9 cellular contexts compared by ENCODE assay signal in genomic region chr15:70328137-70329115, GRCh38.
DNase-seq lines count a peak whose midpoint lies in the region; ATAC-seq and TF ChIP-seq lines count a peak whose summit lies in the region.
"Had no signal": no experiment of that assay in that cellular context is flagged by ENCODE, and none has a peak within 500 bp of the region (broad histone marks: within the 10 kb centered on the region; RNA-seq: fewer than 3 reads in every experiment).

No MANE protein-coding gene starts in this region.

- H3K27me3 ChIP-seq in psoas muscle (ENCODE audit: insufficient read depth in 3 of 3, low read length in 2 of 3) = no peaks in the 10 kb centered on the region

- H3K36me3 Mint-ChIP-seq in natural killer cell treated with Interleukin-12 subunit alpha and Interleukin-12 subunit beta and Interleukin-15 and Interleukin-18, amount 100 ng/mL, for 72 hours = no peaks in the 10 kb centered on the region
- H3K36me3 Mint-ChIP-seq in activated T-helper 1 cell treated with anti-CD3 and anti-CD28 coated beads, Interleukin-12 subunit alpha, Interleukin-12 subunit beta, Interleukin-2, Interleukin-4 antibody, amounts not matched to agents 30 ng/mL and 10 ng/mL and 1 ng/mL, durations not matched to agents 14 hours and 24 hours and 36 hours (ENCODE audit: low read depth) = no peaks in the 10 kb centered on the region

- peaks cover 50 to 64% of the 10 kb centered on the region in 2 donors for H3K27me3 Mint-ChIP-seq in natural killer cell treated with Interleukin-12 subunit alpha and Interleukin-12 subunit beta and Interleukin-15 and Interleukin-18, amount 100 ng/mL, for 72 hours
- peaks cover 33% of the 10 kb centered on the region for H3K27me3 Mint-ChIP-seq in activated T-helper 1 cell treated with anti-CD3 and anti-CD28 coated beads, Interleukin-12 subunit alpha, Interleukin-12 subunit beta, Interleukin-2, Interleukin-4 antibody, amounts not matched to agents 30 ng/mL and 10 ng/mL and 1 ng/mL, durations not matched to agents 14 hours and 24 hours and 36 hours (ENCODE audit: insufficient read depth)

- ATAC-seq in psoas muscle = peak; percentile 45 to 68 (median 60)
- ATAC-seq in natural killer cell treated with Interleukin-12 subunit alpha and Interleukin-12 subunit beta and Interleukin-15 and Interleukin-18, amount 100 ng/mL, for 72 hours = no peak

- no peak overlapping the region for H3K4me3 ChIP-seq in psoas muscle

- no peak overlapping the region for H3K27ac ChIP-seq in psoas muscle

- H3K36me3 ChIP-seq in psoas muscle (ENCODE audit: insufficient read depth in 1 of 2, low read depth in 1 of 2) = no peaks in the 10 kb centered on the region

- WGBS in psoas muscle, 3 donors = 31 to 33% (median 33%) methylated on average over 9 of the region's 9 CpGs

- H3K4me1 ChIP-seq in psoas muscle = no peaks in the 10 kb centered on the region

- peaks cover 0 to 5% of the 10 kb centered on the region in 2 donors for H3K4me1 Mint-ChIP-seq in natural killer cell treated with Interleukin-12 subunit alpha and Interleukin-12 subunit beta and Interleukin-15 and Interleukin-18, amount 100 ng/mL, for 72 hours (ENCODE audit: low read depth in 2 of 2)
- H3K4me1 Mint-ChIP-seq in activated T-helper 1 cell treated with anti-CD3 and anti-CD28 coated beads, Interleukin-12 subunit alpha, Interleukin-12 subunit beta, Interleukin-2, Interleukin-4 antibody, amounts not matched to agents 30 ng/mL and 10 ng/mL and 1 ng/mL, durations not matched to agents 14 hours and 24 hours and 36 hours (ENCODE audit: low read depth) = peaks cover 9% of the 10 kb centered on the region

- H3K9me3 Mint-ChIP-seq in natural killer cell treated with Interleukin-12 subunit alpha and Interleukin-12 subunit beta and Interleukin-15 and Interleukin-18, amount 100 ng/mL, for 72 hours = no peaks in the 10 kb centered on the region
- peaks cover 2% of the 10 kb centered on the region for H3K9me3 Mint-ChIP-seq in activated T-helper 1 cell treated with anti-CD3 and anti-CD28 coated beads, Interleukin-12 subunit alpha, Interleukin-12 subunit beta, Interleukin-2, Interleukin-4 antibody, amounts not matched to agents 30 ng/mL and 10 ng/mL and 1 ng/mL, durations not matched to agents 14 hours and 24 hours and 36 hours

- no peak overlapping the region for H3K4me3 Mint-ChIP-seq in natural killer cell treated with Interleukin-12 subunit alpha and Interleukin-12 subunit beta and Interleukin-15 and Interleukin-18, amount 100 ng/mL, for 72 hours
- H3K4me3 Mint-ChIP-seq in activated T-helper 1 cell treated with anti-CD3 and anti-CD28 coated beads, Interleukin-12 subunit alpha, Interleukin-12 subunit beta, Interleukin-2, Interleukin-4 antibody, amounts not matched to agents 30 ng/mL and 10 ng/mL and 1 ng/mL, durations not matched to agents 14 hours and 24 hours and 36 hours = no peak overlapping the region

- H3K9me3 ChIP-seq in psoas muscle = no peaks in the 10 kb centered on the region

- DNase-seq in GM10266 (ENCODE audit: extremely low spot score) (peak; percentile 37), KG1 (lab: John Stamatoyannopoulos, UW) (peak; percentile 34), dermis blood vessel endothelial cell (peak; percentile 37), psoas muscle (peak; percentile 76), kidney glomerular epithelial cell (lab: John Stamatoyannopoulos, UW) (no peak)
- no peak for DNase-seq in natural killer cell treated with Interleukin-12 subunit alpha and Interleukin-12 subunit beta and Interleukin-15 and Interleukin-18, amount 100 ng/mL, for 72 hours (ENCODE audit: low spot score)
- DNase-seq in activated naive CD4-positive, alpha-beta T cell treated with anti-CD3 and anti-CD28 coated beads, Interleukin-2, amount 50 U/mL, for 16 hours = no peak
- no peak for DNase-seq in activated T-helper 1 cell treated with anti-CD3 and anti-CD28 coated beads, Interleukin-12 subunit alpha, Interleukin-12 subunit beta, Interleukin-2, Interleukin-4 antibody, amounts not matched to agents 30 ng/mL and 10 ng/mL and 1 ng/mL, durations not matched to agents 14 hours and 24 hours and 36 hours (ENCODE audit: low spot score)
- DNase-seq: glutamatergic neuron had no signal

- H3K27ac Mint-ChIP-seq in natural killer cell treated with Interleukin-12 subunit alpha and Interleukin-12 subunit beta and Interleukin-15 and Interleukin-18, amount 100 ng/mL, for 72 hours = no peak overlapping the region
- H3K27ac Mint-ChIP-seq in activated T-helper 1 cell treated with anti-CD3 and anti-CD28 coated beads, Interleukin-12 subunit alpha, Interleukin-12 subunit beta, Interleukin-2, Interleukin-4 antibody, amounts not matched to agents 30 ng/mL and 10 ng/mL and 1 ng/mL, durations not matched to agents 14 hours and 24 hours and 36 hours = no peak overlapping the region

- intact Hi-C loops in psoas muscle (cut with DNase I) = no loop called here
- intact Hi-C loops in activated T-helper 1 cell treated with anti-CD3 and anti-CD28 coated beads, Interleukin-12 subunit alpha, Interleukin-12 subunit beta, Interleukin-2, Interleukin-4 antibody, amounts not matched to agents 30 ng/mL and 10 ng/mL and 1 ng/mL, durations not matched to agents 14 hours and 24 hours and 36 hours (cut with micrococcal nuclease) = no loop called here

- no peak for TF ChIP-seq CTCF in GM10266 (IDR thresholded peaks at IDR 0.05; ENCODE audit: control insufficient read depth, insufficient read depth, low read depth, missing control alignments)
- no peak for TF ChIP-seq CTCF in psoas muscle (IDR thresholded peaks at IDR 0.05)

Comparison
In these comparisons a context has a peak if more than half of its experiments do, and no peak if none do; other contexts are left out.
1. DNase-seq: peak in GM10266 (single experiment), KG1 (single experiment), dermis blood vessel endothelial cell (single experiment) and psoas muscle (2 of 2); none in kidney glomerular epithelial cell (single experiment), natural killer cell treated with Interleukin-12 subunit alpha and Interleukin-12 subunit beta and Interleukin-15 and Interleukin-18, amount 100 ng/mL, for 72 hours (single experiment), activated naive CD4-positive, alpha-beta T cell treated with anti-CD3 and anti-CD28 coated beads, Interleukin-2, amount 50 U/mL, for 16 hours (single experiment) and activated T-helper 1 cell treated with anti-CD3 and anti-CD28 coated beads, Interleukin-12 subunit alpha, Interleukin-12 subunit beta, Interleukin-2, Interleukin-4 antibody, amounts not matched to agents 30 ng/mL and 10 ng/mL and 1 ng/mL, durations not matched to agents 14 hours and 24 hours and 36 hours (single experiment).
2. ATAC-seq: peak in psoas muscle (4 of 4); none in natural killer cell treated with Interleukin-12 subunit alpha and Interleukin-12 subunit beta and Interleukin-15 and Interleukin-18, amount 100 ng/mL, for 72 hours (0 of 2).